18 cellular contexts compared by ENCODE assay signal in genomic region chr22:49351761-49352221, GRCh38.
"Had no signal": no experiment of that assay in that cellular context is flagged by ENCODE, and none has a peak within 500 bp of the region (broad histone marks: within the 10 kb centered on the region; RNA-seq: fewer than 3 reads in every experiment).

No MANE protein-coding gene starts in this region.

- H3K36me3 ChIP-seq: brain microvascular endothelial cell, esophagus squamous epithelium, neural progenitor cell, SJCRH30, WERI-Rb-1 had no signal

- H3K4me3 ChIP-seq: esophagus squamous epithelium, neural progenitor cell, SJCRH30 had no signal

- H3K4me1 ChIP-seq: esophagus squamous epithelium, neural progenitor cell, parathyroid adenoma, SJCRH30 had no signal

- DNase-seq: activated CD4-positive, alpha-beta T cell treated with anti-CD3 and anti-CD28 coated beads for 48 hours; activated CD8-positive, alpha-beta T cell treated with anti-CD3 and anti-CD28 coated beads, Interleukin-2, amount 10 ng/mL, durations not matched to agents 7 days and 5 days; activated gamma-delta T cell treated with Interleukin-2 at 50 U/mL for 16 hours; activated naive CD8-positive, alpha-beta T cell treated with anti-CD3 and anti-CD28 coated beads for 36 hours; brain microvascular endothelial cell; esophagus squamous epithelium; foreskin fibroblast; immature natural killer cell; left colon; SJCRH30; small intestine; stimulated activated naive B cell treated with anti-CD40 and anti-IgM and Interleukin-4, amounts not matched to agents 10 μg/mL and 1 μg/mL and 100 μg/mL, for 72 hours; substantia nigra; T-helper 9 cell; trophoblast cell; WERI-Rb-1 had no signal

- H3K9me3 ChIP-seq: esophagus squamous epithelium, SJCRH30 had no signal

- H3K27me3 ChIP-seq: brain microvascular endothelial cell, neural progenitor cell had no signal

- ATAC-seq: activated CD8-positive, alpha-beta T cell treated with anti-CD3 and anti-CD28 coated beads, Interleukin-2, amount 10 ng/mL, durations not matched to agents 7 days and 5 days; left colon; stimulated activated naive B cell treated with anti-CD40 and anti-IgM and Interleukin-4, amounts not matched to agents 10 μg/mL and 1 μg/mL and 100 μg/mL, for 72 hours had no signal

- H3K27ac ChIP-seq: brain microvascular endothelial cell, esophagus squamous epithelium, neural progenitor cell, parathyroid adenoma, SJCRH30, WERI-Rb-1 had no signal
